8 cellular contexts compared by ENCODE assay signal in genomic region chr6:143842902-143843688, GRCh38. TPM values are rescaled to one million over a fixed set of nuclear protein-coding genes. Genes with fewer than 3 reads are reported as not detected.
DNase-seq lines count a peak whose midpoint lies in the region; TF ChIP-seq lines count a peak whose summit lies in the region.

Gene LTV1, plus strand, starts transcription at chr6:143843338. Its CDS starts 140 bp downstream, at chr6:143843478.

- H3K9ac ChIP-seq in H9 (ENCODE audit: extremely low read depth, insufficient read length, low read length), result peak within 1 kb of the TSS; percentile 91

- H3K27ac Mint-ChIP-seq in H9 (peak within 1 kb of the TSS; percentile 93 to 99 (median 98)), nephron (peak within 1 kb of the TSS; percentile 98 to 99 (median 99))
- peak within 1 kb of the TSS; percentile 98 for H3K27ac Mint-ChIP-seq in stimulated activated naive CD8-positive, alpha-beta T cell treated with anti-CD3 and anti-CD28 coated beads, Interleukin-15, Interleukin-2, amounts not matched to agents 100 ng/mL and 50 ng/mL, for 24 hours

- no CpG with 5 or more reads among the region's 64 CpGs for WGBS in H9 (ENCODE audit: extremely low coverage, insufficient read length, low lambda C conversion rate)

- H3K4ac ChIP-seq in H9 (ENCODE audit: low read depth, low read length), result no peak within 1 kb of the TSS

- H3K9me3 ChIP-seq in H9 (ENCODE audit: control insufficient read depth, low read depth, low read length) (no peaks in the 10 kb centered on the region), MG63 (no peaks in the 10 kb centered on the region)

- no peak within 1 kb of the TSS for H3K23ac ChIP-seq in H9 (ENCODE audit: insufficient read length, low read depth, low read length)

- H2BK20ac ChIP-seq in H9 (ENCODE audit: low read depth, low read length, poor library complexity, severe bottlenecking), result no peak within 1 kb of the TSS

- H3K18ac ChIP-seq in H9 (ENCODE audit: insufficient read length, low read depth, low read length), result peak within 1 kb of the TSS; percentile 94

- H3T11ph ChIP-seq in H9 (ENCODE audit: low read length), result no peak within 1 kb of the TSS

- DNase-seq in ELR (ENCODE audit: low read depth), result peak; percentile 98
- peak; percentile 97 for DNase-seq in H9
- DNase-seq in MG63, result peak; percentile 97
- DNase-seq in SHP77 treated with DMSO at 0.1 percent for 48 hours (lab: John Stamatoyannopoulos, UW), result peak; percentile 78
- DNase-seq in activated effector memory CD4-positive, alpha-beta T cell treated with anti-CD3 and anti-CD28 coated beads, Interleukin-2, amount 50 U/mL, for 16 hours, result peak; percentile 97
- DNase-seq in fibroblast of the aortic adventitia (ENCODE audit: low read depth), result peak; percentile 96

- H2BK12ac ChIP-seq in H9 (ENCODE audit: insufficient read length, low read depth, low read length), result no peak within 1 kb of the TSS

- H3K27me3 Mint-ChIP-seq in H9 (ENCODE audit: low read depth), result no peaks in the 10 kb centered on the region
- H3K27me3 Mint-ChIP-seq in nephron (ENCODE audit: low read depth), result no peaks in the 10 kb centered on the region
- no peaks in the 10 kb centered on the region for H3K27me3 Mint-ChIP-seq in stimulated activated naive CD8-positive, alpha-beta T cell treated with anti-CD3 and anti-CD28 coated beads, Interleukin-15, Interleukin-2, amounts not matched to agents 100 ng/mL and 50 ng/mL, for 24 hours

- H4K8ac ChIP-seq in H9 (replicated peaks; ENCODE audit: insufficient read length, low read depth, low read length), result no peak within 1 kb of the TSS

- peaks cover 10 to 14% of the 10 kb centered on the region in 2 experiments for H3K4me1 Mint-ChIP-seq in H9
- H3K4me1 Mint-ChIP-seq in nephron, result peaks cover 41% of the 10 kb centered on the region
- H3K4me1 Mint-ChIP-seq in stimulated activated naive CD8-positive, alpha-beta T cell treated with anti-CD3 and anti-CD28 coated beads, Interleukin-15, Interleukin-2, amounts not matched to agents 100 ng/mL and 50 ng/mL, for 24 hours (ENCODE audit: low read depth), result peaks cover 35% of the 10 kb centered on the region

- H3K56ac ChIP-seq in H9 (ENCODE audit: insufficient read length, low read depth, low read length), result peak within 1 kb of the TSS; percentile 18

- no peaks in the 10 kb centered on the region for H3K9me3 Mint-ChIP-seq in H9
- H3K9me3 Mint-ChIP-seq in nephron, result no peaks in the 10 kb centered on the region
- no peaks in the 10 kb centered on the region for H3K9me3 Mint-ChIP-seq in stimulated activated naive CD8-positive, alpha-beta T cell treated with anti-CD3 and anti-CD28 coated beads, Interleukin-15, Interleukin-2, amounts not matched to agents 100 ng/mL and 50 ng/mL, for 24 hours

- no peak within 1 kb of the TSS for H2AK5ac ChIP-seq in H9 (ENCODE audit: insufficient read length, low read length)

- H2AFZ ChIP-seq in H9 (ENCODE audit: low read length), result no peak within 1 kb of the TSS

- peak within 1 kb of the TSS; percentile 83 for H3K4me2 ChIP-seq in H9 (ENCODE audit: insufficient read depth, insufficient read length, low read length)

- H3K27ac ChIP-seq in H9 (ENCODE audit: insufficient read length, low read depth, low read length), result no peak within 1 kb of the TSS

- peaks cover 49% of the 10 kb centered on the region for H3K36me3 ChIP-seq in MG63

- H3K14ac ChIP-seq in H9 (ENCODE audit: insufficient read depth, low read length), result peak within 1 kb of the TSS; percentile 84

- H4K91ac ChIP-seq in H9 (ENCODE audit: insufficient read length, low read depth, low read length), result no peak within 1 kb of the TSS

- H3K4me3 ChIP-seq in MG63 (peak within 1 kb of the TSS; percentile 94), fibroblast of the aortic adventitia (ENCODE audit: low read depth, low read length) (peak within 1 kb of the TSS; percentile 96)

- H3K36me3 Mint-ChIP-seq in H9 (ENCODE audit: insufficient read depth in 1 of 3, low read depth in 3 of 3) (peaks cover 28 to 44% (median 38%) of the 10 kb centered on the region in 3 experiments), nephron (ENCODE audit: low read depth) (peaks cover 25% of the 10 kb centered on the region)
- peaks cover 44% of the 10 kb centered on the region for H3K36me3 Mint-ChIP-seq in stimulated activated naive CD8-positive, alpha-beta T cell treated with anti-CD3 and anti-CD28 coated beads, Interleukin-15, Interleukin-2, amounts not matched to agents 100 ng/mL and 50 ng/mL, for 24 hours (ENCODE audit: low read depth)

- H3K27me3 ChIP-seq in H9 (ENCODE audit: insufficient read depth, low read length), result no peaks in the 10 kb centered on the region
- H3K27me3 ChIP-seq in MG63, result no peaks in the 10 kb centered on the region

- H4K5ac ChIP-seq in H9 (ENCODE audit: insufficient read length, low read depth, low read length), result no peak within 1 kb of the TSS

- H4K20me1 ChIP-seq in H9 (ENCODE audit: control insufficient read depth, insufficient read depth, insufficient read length), result no peaks in the 10 kb centered on the region

- peaks cover 9% of the 10 kb centered on the region; the same call in 1 of the 2 replicates for H3K79me2 ChIP-seq in H9 (ENCODE audit: insufficient read depth, low read length)

- no peak within 1 kb of the TSS for H2BK5ac ChIP-seq in H9 (ENCODE audit: insufficient read length, low read length)

- H3K4me1 ChIP-seq in H9 (ENCODE audit: insufficient read depth, low read length), result no peaks in the 10 kb centered on the region

- H2BK15ac ChIP-seq in H9 (ENCODE audit: low read depth, low read length), result no peak within 1 kb of the TSS

- H3K23me2 ChIP-seq in H9 (ENCODE audit: insufficient read length, low read depth, low read length, poor library complexity, severe bottlenecking), result peaks cover 4% of the 10 kb centered on the region

- no peak for TF ChIP-seq CTCF in H9 (conservative IDR thresholded peaks at IDR 0.05)
- no peak for TF ChIP-seq CTCF in fibroblast of the aortic adventitia (IDR thresholded peaks at IDR 0.05; ENCODE audit: insufficient read depth, low read length)
- TF ChIP-seq CTCF in nephron (IDR thresholded peaks at IDR 0.05; ENCODE audit: unreplicated experiment in 3 of 3), result no peak

- H3K79me1 ChIP-seq in H9 (ENCODE audit: insufficient read depth, low read depth, low read length, poor library complexity, severe bottlenecking), result no peaks in the 10 kb centered on the region

- H2BK120ac ChIP-seq in H9 (ENCODE audit: low read depth, low read length, poor library complexity, severe bottlenecking), result no peak within 1 kb of the TSS

- H3K4me3 Mint-ChIP-seq in H9, result peak within 1 kb of the TSS; percentile 97 to 98
- H3K4me3 Mint-ChIP-seq in nephron, result peak within 1 kb of the TSS; percentile 95 to 97 (median 95)
- H3K4me3 Mint-ChIP-seq in stimulated activated naive CD8-positive, alpha-beta T cell treated with anti-CD3 and anti-CD28 coated beads, Interleukin-15, Interleukin-2, amounts not matched to agents 100 ng/mL and 50 ng/mL, for 24 hours, result peak within 1 kb of the TSS; percentile 95

RNA-seq across cellular contexts. Expression of gene LTV1, which starts in this region (rescaled TPM):
- total RNA-seq in H9 (2021) (62.5 and 62.9 TPM in 2 replicates), fibroblast of the aortic adventitia (ENCODE audit: low replicate concordance) (23.0 and 46.4 TPM in 2 replicates)
- total RNA-seq in MG63 (2014; rRNA removed; shearing (Covaris generic); ENCODE audit: low replicate concordance), result 41.6 and 59.7 TPM in 2 replicates
